In the genomic region with DNA sequence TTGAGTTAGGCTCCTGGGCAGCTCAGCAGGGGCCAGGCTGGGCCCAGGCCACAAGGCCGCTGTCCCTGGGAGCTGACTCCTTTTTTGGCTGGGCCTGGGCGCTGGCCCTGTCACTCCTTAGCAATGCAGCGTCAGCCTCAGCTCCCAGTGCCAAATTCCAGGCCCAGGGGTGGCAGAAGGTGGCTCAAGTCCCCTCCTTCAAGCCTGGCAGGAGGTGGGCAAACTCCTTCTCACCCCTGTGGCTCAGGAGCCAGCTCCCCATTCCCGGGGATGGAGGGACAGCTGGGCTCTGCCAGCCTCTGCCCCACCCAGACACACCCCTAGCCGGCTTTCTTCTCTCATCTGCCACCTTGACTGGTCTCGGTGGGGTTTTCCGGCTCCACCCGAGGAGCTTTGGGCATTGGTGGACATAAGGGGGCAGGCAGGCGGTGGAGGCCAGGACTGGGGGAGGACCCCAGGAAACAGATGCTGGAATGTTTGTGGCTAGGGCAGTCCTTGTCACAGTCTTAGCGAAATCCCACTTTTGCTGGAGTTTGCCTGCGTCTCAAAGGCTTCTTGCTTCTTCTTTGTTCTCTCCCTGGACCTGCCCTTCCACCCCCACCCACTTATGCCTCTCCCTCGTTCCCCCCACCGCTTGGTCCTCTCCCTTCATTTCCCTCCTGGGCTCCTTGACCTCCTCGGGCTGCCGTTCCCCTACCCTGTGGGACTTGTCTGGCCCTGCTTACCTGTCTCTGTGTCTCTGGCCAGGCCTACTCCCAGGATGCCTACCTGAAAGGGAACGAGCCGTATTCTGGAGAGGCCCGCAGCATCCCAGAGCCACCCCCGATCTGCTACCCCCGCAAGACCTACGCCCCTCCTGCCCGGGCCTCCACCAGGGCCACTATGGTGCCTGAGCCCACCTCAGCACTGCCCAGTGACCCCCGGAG, we compare ENCODE assay signal across 9 cellular contexts. TPM values are rescaled to one million over a fixed set of nuclear protein-coding genes. Genes with fewer than 3 reads are reported as not detected.
DNase-seq lines count a peak whose midpoint lies in the region; ATAC-seq, FAIRE-seq and TF ChIP-seq lines count a peak whose summit lies in the region.
"Had no signal": no experiment of that assay in that cellular context is flagged by ENCODE, and none has a peak within 500 bp of the region (broad histone marks: within the 10 kb centered on the region; RNA-seq: fewer than 3 reads in every experiment).

No MANE protein-coding gene starts in this region.

- H3K9me3 Mint-ChIP-seq in stimulated activated effector memory CD8-positive, alpha-beta T cell treated with anti-CD3 and anti-CD28 coated beads, Interleukin-12 subunit alpha, Interleukin-12 subunit beta, amount 100 ng/mL, for 72 hours = no peaks in the 10 kb centered on the region

- no peak for FAIRE-seq in bronchial epithelial cell (lab: Jason Lieb, UNC)

- no peak for TF ChIP-seq CTCF in HCT116 (IDR thresholded peaks at IDR 0.05 in 2 of 3, conservative IDR thresholded peaks at IDR 0.05 in 1 of 3; ENCODE audit: borderline replicate concordance in 1 of 3, insufficient read depth in 1 of 3, low read depth in 2 of 3, low read length in 2 of 3)
- TF ChIP-seq CTCF in bronchial epithelial cell (IDR thresholded peaks at IDR 0.05; ENCODE audit: insufficient read depth, low read length, severe bottlenecking) = no peak
- TF ChIP-seq CTCF in suprapubic skin (IDR thresholded peaks at IDR 0.05) = no peak

- no peak for TF ChIP-seq EP300 in suprapubic skin (IDR thresholded peaks at IDR 0.05)

- peaks cover 5% of the 10 kb centered on the region; the same call in 1 of the 2 replicates for H3K79me2 ChIP-seq in HCT116 (ENCODE audit: insufficient read depth, low read length)

- DNase-seq in HCT116 (ENCODE audit: low read depth, low spot score) = no peak
- DNase-seq in bronchial epithelial cell (ENCODE audit: low read depth) = peak; percentile 39
- DNase-seq in kidney tubule cell (ENCODE audit: low spot score) = peak; percentile 51
- DNase-seq in suprapubic skin (ENCODE audit: low spot score in 2 of 2) = peak; percentile 79 to 89
- no peak for DNase-seq in activated gamma-delta T cell (lab: John Stamatoyannopoulos, UW)
- DNase-seq in stimulated activated effector memory CD8-positive, alpha-beta T cell treated with anti-CD3 and anti-CD28 coated beads, Interleukin-12 subunit alpha, Interleukin-12 subunit beta, amount 100 ng/mL, for 72 hours (ENCODE audit: low spot score in 2 of 2) = no peak

- H3K27ac Mint-ChIP-seq in stimulated activated effector memory CD8-positive, alpha-beta T cell treated with anti-CD3 and anti-CD28 coated beads, Interleukin-12 subunit alpha, Interleukin-12 subunit beta, amount 100 ng/mL, for 72 hours = no peak overlapping the region

- peak overlapping the region; percentile 94 for H3K4me2 ChIP-seq in HCT116 (ENCODE audit: low read length)
- H3K4me2 ChIP-seq: KMS-11 had no signal

- H3K27ac ChIP-seq in HCT116 (ENCODE audit: low read depth, low read length) = peak overlapping the region; percentile 84
- peak overlapping the region; percentile 87 for H3K27ac ChIP-seq in suprapubic skin
- H3K27ac ChIP-seq: KMS-11 had no signal

- BruUV-seq in HCT116 (replicated peaks; lab: Mats Ljungman, UMichigan) = TSS peak; percentile 68

- no peak for TF ChIP-seq POLR2A in HCT116 (IDR thresholded peaks at IDR 0.05; ENCODE audit: borderline replicate concordance, extremely low read depth, insufficient read depth, insufficient read length)
- TF ChIP-seq POLR2A in suprapubic skin (IDR thresholded peaks at IDR 0.05) = no peak

- H3K36me3 Mint-ChIP-seq in stimulated activated effector memory CD8-positive, alpha-beta T cell treated with anti-CD3 and anti-CD28 coated beads, Interleukin-12 subunit alpha, Interleukin-12 subunit beta, amount 100 ng/mL, for 72 hours = no peaks in the 10 kb centered on the region

- H3K4me1 ChIP-seq in HCT116 (ENCODE audit: control insufficient read depth in 1 of 2, insufficient read depth in 2 of 2, low read length in 2 of 2) = peaks cover 26 to 42% of the 10 kb centered on the region in 2 experiments
- peaks cover 68% of the 10 kb centered on the region for H3K4me1 ChIP-seq in suprapubic skin

- H2AFZ ChIP-seq in HCT116 (ENCODE audit: low read depth, low read length, poor library complexity, severe bottlenecking) = no peak overlapping the region

- H3K27me3 ChIP-seq in HCT116 (ENCODE audit: insufficient read depth, low read length) = no peaks in the 10 kb centered on the region
- H3K27me3 ChIP-seq in bronchial epithelial cell (ENCODE audit: control insufficient read depth, insufficient read depth, low read length) = no peaks in the 10 kb centered on the region
- no peaks in the 10 kb centered on the region for H3K27me3 ChIP-seq in suprapubic skin

- WGBS in suprapubic skin = 60% methylated on average over 13 of the region's 23 CpGs

- H3K36me3 ChIP-seq in HCT116 (ENCODE audit: control insufficient read depth in 1 of 2, insufficient read depth in 2 of 2, low read length in 2 of 2) (peaks cover 3 to 10% of the 10 kb centered on the region in 2 experiments; a peak in 3 of 4 replicates), bronchial epithelial cell (ENCODE audit: control insufficient read depth, insufficient read depth, low read length) (peaks cover 37% of the 10 kb centered on the region), suprapubic skin (peaks cover 54% of the 10 kb centered on the region)

- POLR2A ChIA-PET in HCT116 (lab: Charles Lee) = interaction anchor here (1.1 kb wide), 1 partner anchor 11 kb away, joined by 4 read pairs; no protein-coding TSS in a partner anchor

- H4K20me1 ChIP-seq in HCT116 (ENCODE audit: insufficient read depth) = no peaks in the 10 kb centered on the region

- H3K9me3 ChIP-seq in HCT116 (ENCODE audit: control insufficient read depth in 1 of 2, insufficient read depth in 1 of 2, low read depth in 1 of 2, low read length in 2 of 2) (no peaks in the 10 kb centered on the region), suprapubic skin (no peaks in the 10 kb centered on the region)

- ATAC-seq in HCT116 (peak; percentile 66), GM18907 (IDR thresholded peaks at IDR 0.05; ENCODE audit: unreplicated experiment) (no peak), HG03565 (IDR thresholded peaks at IDR 0.05; ENCODE audit: unreplicated experiment) (no peak)
- no peak for ATAC-seq in stimulated activated effector memory CD8-positive, alpha-beta T cell treated with anti-CD3 and anti-CD28 coated beads, Interleukin-12 subunit alpha, Interleukin-12 subunit beta, amount 100 ng/mL, for 72 hours

- no peak overlapping the region for H3K4me3 Mint-ChIP-seq in stimulated activated effector memory CD8-positive, alpha-beta T cell treated with anti-CD3 and anti-CD28 coated beads, Interleukin-12 subunit alpha, Interleukin-12 subunit beta, amount 100 ng/mL, for 72 hours

- peak overlapping the region; percentile 55 to 69 for H3K4me3 ChIP-seq in HCT116 (replicated peaks in 1 of 2; ENCODE audit: low read depth in 1 of 2, low read length in 2 of 2)
- H3K4me3 ChIP-seq in bronchial epithelial cell (ENCODE audit: low read depth, low read length) = peak overlapping the region; percentile 55
- H3K4me3 ChIP-seq in suprapubic skin = peak overlapping the region; percentile 48

- no peaks in the 10 kb centered on the region for H3K9me2 ChIP-seq in HCT116 (ENCODE audit: insufficient read depth)

- peak overlapping the region; percentile 79 for H3K9ac ChIP-seq in HCT116 (ENCODE audit: low read length)
- H3K9ac ChIP-seq: KMS-11 had no signal

- RAD21 ChIA-PET in HCT116 (lab: Charles Lee; ENCODE audit: low non-redundant PET in 1 of 2, low total read pairs in 2 of 2, uncharacterized antibody in 2 of 2, unreplicated experiment in 2 of 2) = no interaction called here

- CTCF ChIA-PET in HCT116 (lab: Charles Lee) = interaction anchor here (1.2 kb wide), 1 partner anchor 9 kb away, joined by 4 read pairs; no protein-coding TSS in a partner anchor

- no peak for TF ChIP-seq RAD21 in HCT116 (IDR thresholded peaks at IDR 0.05; ENCODE audit: low read depth)

- intact Hi-C loops in HCT116 (cut with micrococcal nuclease) = no loop called here

- no peaks in the 10 kb centered on the region for H3K4me1 Mint-ChIP-seq in stimulated activated effector memory CD8-positive, alpha-beta T cell treated with anti-CD3 and anti-CD28 coated beads, Interleukin-12 subunit alpha, Interleukin-12 subunit beta, amount 100 ng/mL, for 72 hours

TF ChIP-seq in HCT116, 20 proteins besides CTCF, POLR2A, EP300 and RAD21 (continues in another document):
- TF ChIP-seq, protein P1, sequence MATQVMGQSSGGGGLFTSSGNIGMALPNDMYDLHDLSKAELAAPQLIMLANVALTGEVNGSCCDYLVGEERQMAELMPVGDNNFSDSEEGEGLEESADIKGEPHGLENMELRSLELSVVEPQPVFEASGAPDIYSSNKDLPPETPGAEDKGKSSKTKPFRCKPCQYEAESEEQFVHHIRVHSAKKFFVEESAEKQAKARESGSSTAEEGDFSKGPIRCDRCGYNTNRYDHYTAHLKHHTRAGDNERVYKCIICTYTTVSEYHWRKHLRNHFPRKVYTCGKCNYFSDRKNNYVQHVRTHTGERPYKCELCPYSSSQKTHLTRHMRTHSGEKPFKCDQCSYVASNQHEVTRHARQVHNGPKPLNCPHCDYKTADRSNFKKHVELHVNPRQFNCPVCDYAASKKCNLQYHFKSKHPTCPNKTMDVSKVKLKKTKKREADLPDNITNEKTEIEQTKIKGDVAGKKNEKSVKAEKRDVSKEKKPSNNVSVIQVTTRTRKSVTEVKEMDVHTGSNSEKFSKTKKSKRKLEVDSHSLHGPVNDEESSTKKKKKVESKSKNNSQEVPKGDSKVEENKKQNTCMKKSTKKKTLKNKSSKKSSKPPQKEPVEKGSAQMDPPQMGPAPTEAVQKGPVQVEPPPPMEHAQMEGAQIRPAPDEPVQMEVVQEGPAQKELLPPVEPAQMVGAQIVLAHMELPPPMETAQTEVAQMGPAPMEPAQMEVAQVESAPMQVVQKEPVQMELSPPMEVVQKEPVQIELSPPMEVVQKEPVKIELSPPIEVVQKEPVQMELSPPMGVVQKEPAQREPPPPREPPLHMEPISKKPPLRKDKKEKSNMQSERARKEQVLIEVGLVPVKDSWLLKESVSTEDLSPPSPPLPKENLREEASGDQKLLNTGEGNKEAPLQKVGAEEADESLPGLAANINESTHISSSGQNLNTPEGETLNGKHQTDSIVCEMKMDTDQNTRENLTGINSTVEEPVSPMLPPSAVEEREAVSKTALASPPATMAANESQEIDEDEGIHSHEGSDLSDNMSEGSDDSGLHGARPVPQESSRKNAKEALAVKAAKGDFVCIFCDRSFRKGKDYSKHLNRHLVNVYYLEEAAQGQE (IDR thresholded peaks at IDR 0.05; ENCODE audit: low read depth) = no peak

RNA-seq across cellular contexts. Expression of a gene that starts 37.4 kb away (rescaled TPM):
- total RNA-seq in HCT116 (2021; ENCODE audit: unreplicated experiment) = 41.0 TPM
- 19.5 and 21.5 TPM in 2 replicates for polyA plus RNA-seq in HCT116 (2012)
- total RNA-seq in bronchial epithelial cell = 15.8 and 18.1 TPM in 2 replicates
- total RNA-seq in suprapubic skin = 100 to 1,000 TPM in 3 of 4 donors, 10 to 100 TPM in 1; 94.8 to 149 (median 121) TPM

Comparison
In these comparisons a context has a peak if more than half of its experiments do, and no peak if none do; other contexts are left out.
1. DNase-seq: peak in bronchial epithelial cell (single experiment), kidney tubule cell (single experiment) and suprapubic skin (2 of 2); none in HCT116 (single experiment), activated gamma-delta T cell (single experiment) and stimulated activated effector memory CD8-positive, alpha-beta T cell treated with anti-CD3 and anti-CD28 coated beads, Interleukin-12 subunit alpha, Interleukin-12 subunit beta, amount 100 ng/mL, for 72 hours (0 of 2).
2. Peak in every context shown above with its lines, with median percentiles within 50 percentile points of each other: H3K4me3 ChIP-seq.